In the genomic region with DNA sequence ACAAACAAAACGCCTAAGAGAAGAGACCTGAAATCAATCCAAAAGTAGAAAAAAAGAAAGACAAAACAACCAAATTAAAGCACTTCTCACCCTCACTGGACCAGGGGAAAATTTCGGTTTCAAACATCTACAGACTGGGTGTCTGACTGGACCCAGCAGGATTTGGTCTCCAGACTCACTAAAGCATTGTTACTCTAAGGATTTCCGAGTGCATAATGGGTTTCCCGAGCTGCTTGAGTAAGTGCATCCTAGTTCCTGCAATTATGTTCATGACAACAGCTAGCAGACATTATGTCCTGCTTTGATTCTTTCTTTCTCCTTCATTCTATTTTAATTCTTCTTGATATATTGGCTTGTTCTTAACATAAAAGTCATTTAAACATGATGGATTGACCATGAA, we compare ENCODE assay signal across 19 cellular contexts. TPM values are rescaled to one million over a fixed set of nuclear protein-coding genes. Genes with fewer than 3 reads are reported as not detected.
DNase-seq lines count a peak whose midpoint lies in the region; ATAC-seq and TF ChIP-seq lines count a peak whose summit lies in the region.
"Had no signal": no experiment of that assay in that cellular context is flagged by ENCODE, and none has a peak within 500 bp of the region (broad histone marks: within the 10 kb centered on the region; RNA-seq: fewer than 3 reads in every experiment).

No MANE protein-coding gene starts in this region.

- H3K27ac Mint-ChIP-seq in nephron = peak overlapping the region in 2 of 3 experiments; percentile 6 to 75
- H3K27ac Mint-ChIP-seq: CD8-positive, alpha-beta T cell; type B pancreatic cell had no signal

- WGBS in SK-N-SH (ENCODE audit: low lambda C conversion rate) = 36% methylated on average over 4 of the region's 4 CpGs
- WGBS in esophagus muscularis mucosa = 61% methylated on average over 4 of the region's 4 CpGs

- H3K9me3 ChIP-seq in SK-N-SH = no peaks in the 10 kb centered on the region
- no peaks in the 10 kb centered on the region for H3K9me3 ChIP-seq in esophagus muscularis mucosa
- H3K9me3 ChIP-seq in uterus = no peaks in the 10 kb centered on the region
- H3K9me3 ChIP-seq: mucosa of descending colon, SJSA1 had no signal

- H2AFZ ChIP-seq in SK-N-SH (ENCODE audit: low read depth) = peak overlapping the region; percentile 52; the same call in 1 of the 2 replicates

- H3K9ac ChIP-seq in SK-N-SH = no peak overlapping the region

- no peak for ATAC-seq in SK-N-SH treated with all-trans-retinoic acid at 6 μM for 48 hours
- no peak for ATAC-seq in GM18873 (IDR thresholded peaks at IDR 0.05; ENCODE audit: low FRiP score, unreplicated experiment)
- no peak for ATAC-seq in sciatic nerve
- ATAC-seq: CD8-positive, alpha-beta T cell; mucosa of descending colon had no signal

- TF ChIP-seq EP300 in SK-N-SH (IDR thresholded peaks at IDR 0.05; ENCODE audit: borderline replicate concordance in 1 of 2, low read depth in 1 of 2, low read length in 1 of 2) (no peak), esophagus muscularis mucosa (IDR thresholded peaks at IDR 0.05) (no peak)

- no peaks in the 10 kb centered on the region for H3K79me2 ChIP-seq in SK-N-SH (ENCODE audit: insufficient read depth)

- H3K4me1 Mint-ChIP-seq in nephron = peaks cover 35% of the 10 kb centered on the region
- H3K4me1 Mint-ChIP-seq: central memory CD8-positive, alpha-beta T cell had no signal

- no peak for TF ChIP-seq CTCF in SK-N-SH (IDR thresholded peaks at IDR 0.05)
- no peak for TF ChIP-seq CTCF in esophagus muscularis mucosa (IDR thresholded peaks at IDR 0.05)
- TF ChIP-seq CTCF in nephron (IDR thresholded peaks at IDR 0.05; ENCODE audit: unreplicated experiment in 3 of 3) = no peak
- no peak for TF ChIP-seq CTCF in uterus (IDR thresholded peaks at IDR 0.05)

- DNase-seq in SK-N-SH = no peak
- no peak for DNase-seq in esophagus muscularis mucosa (ENCODE audit: extremely low spot score)
- DNase-seq in uterus = no peak
- no peak for DNase-seq in C1 segment of cervical spinal cord (lab: John Stamatoyannopoulos, UW)
- DNase-seq in sciatic nerve (ENCODE audit: low spot score) = no peak
- DNase-seq: ACHN; activated effector memory CD4-positive, alpha-beta T cell treated with Interleukin-2 at 50 U/mL for 16 hours; amniotic stem cell; CD8-positive, alpha-beta T cell; DND-41; effector memory CD4-positive, alpha-beta T cell; mucosa of descending colon; occipital lobe had no signal

- H3K4me1 ChIP-seq in SK-N-SH (ENCODE audit: control insufficient read depth in 1 of 2, insufficient read depth in 2 of 2, low read depth in 1 of 2, low read length in 1 of 2) = peaks cover 3 to 15% of the 10 kb centered on the region in 2 experiments; a peak in 1 of 4 replicates
- peaks cover 0 to 18% (median 4%) of the 10 kb centered on the region in 4 donors for H3K4me1 ChIP-seq in esophagus muscularis mucosa
- peaks cover 0 to 7% of the 10 kb centered on the region in 2 donors for H3K4me1 ChIP-seq in uterus

- H3K27ac ChIP-seq in SK-N-SH (ENCODE audit: low read depth in 2 of 2, low read length in 1 of 2) (peak overlapping the region in 1 of 2 experiments; percentile 20; a peak in 1 of 4 replicates), esophagus muscularis mucosa (replicated peaks in 1 of 4) (peak overlapping the region; percentile 40 to 54 (median 48)), uterus (peak overlapping the region; percentile 49 to 73)
- H3K27ac ChIP-seq: SJSA1 had no signal

- POLR2A ChIA-PET in SK-N-SH (lab: Yijun Ruan, JAX) = no interaction called here

- no peaks in the 10 kb centered on the region for H3K9me2 ChIP-seq in SK-N-SH

- no peak for TF ChIP-seq RAD21 in SK-N-SH (IDR thresholded peaks at IDR 0.05; ENCODE audit: low read length)

- H3K27me3 ChIP-seq in SK-N-SH (ENCODE audit: insufficient read depth) (no peaks in the 10 kb centered on the region), esophagus muscularis mucosa (no peaks in the 10 kb centered on the region), uterus (no peaks in the 10 kb centered on the region)
- H3K27me3 ChIP-seq: SJSA1 had no signal

- H3K9me3 Mint-ChIP-seq in nephron = no peaks in the 10 kb centered on the region
- H3K9me3 Mint-ChIP-seq: central memory CD8-positive, alpha-beta T cell; type B pancreatic cell had no signal

- H3K4me2 ChIP-seq in SK-N-SH = no peak overlapping the region

- H3K36me3 Mint-ChIP-seq in nephron (ENCODE audit: low read depth) = no peaks in the 10 kb centered on the region
- H3K36me3 Mint-ChIP-seq: CD8-positive, alpha-beta T cell; type B pancreatic cell had no signal

- H3F3A ChIP-seq in SK-N-SH (replicated peaks; ENCODE audit: insufficient read depth) = peaks cover 9% of the 10 kb centered on the region

- no peaks in the 10 kb centered on the region for H4K20me1 ChIP-seq in SK-N-SH (ENCODE audit: insufficient read depth)

- H3K4me3 ChIP-seq in SK-N-SH (ENCODE audit: low read depth in 2 of 2, low read length in 1 of 2) (no peak overlapping the region), esophagus muscularis mucosa (no peak overlapping the region), uterus (no peak overlapping the region)
- H3K4me3 ChIP-seq: mucosa of descending colon, SJSA1 had no signal

- no peaks in the 10 kb centered on the region for H3K36me3 ChIP-seq in SK-N-SH (replicated peaks in 1 of 2; ENCODE audit: control insufficient read depth in 1 of 2, insufficient read depth in 2 of 2, low read length in 1 of 2)
- H3K36me3 ChIP-seq in esophagus muscularis mucosa = no peaks in the 10 kb centered on the region
- H3K36me3 ChIP-seq in uterus = no peaks in the 10 kb centered on the region
- H3K36me3 ChIP-seq: SJSA1 had no signal

- no peak for TF ChIP-seq POLR2A in esophagus muscularis mucosa (IDR thresholded peaks at IDR 0.05; ENCODE audit: low read depth)
- no peak for TF ChIP-seq POLR2A in uterus (IDR thresholded peaks at IDR 0.05)

- intact Hi-C loops in esophagus muscularis mucosa (cut with DNase I) (no loop called here), uterus (cut with DNase I; ENCODE audit: low total_unique reads) (no loop called here), sciatic nerve (cut with DNase I) (no loop called here)

- CTCF ChIA-PET in SK-N-SH (lab: Yijun Ruan, JAX) = interaction anchor here (0.6 to 2.8 kb wide), 2 partner anchors 17 to 52 kb away, joined by 3 to 8 read pairs; a partner anchor contains a TSS

- no peak overlapping the region for H3K4me3 Mint-ChIP-seq in nephron
- H3K4me3 Mint-ChIP-seq: CD8-positive, alpha-beta T cell; central memory CD8-positive, alpha-beta T cell; type B pancreatic cell had no signal

- no peaks in the 10 kb centered on the region for H3K27me3 Mint-ChIP-seq in nephron (ENCODE audit: low read depth)
- H3K27me3 Mint-ChIP-seq: central memory CD8-positive, alpha-beta T cell; type B pancreatic cell had no signal

TF ChIP-seq in SK-N-SH, 30 proteins besides CTCF, POLR2A, EP300 and RAD21:
- TF ChIP-seq, protein P1, sequence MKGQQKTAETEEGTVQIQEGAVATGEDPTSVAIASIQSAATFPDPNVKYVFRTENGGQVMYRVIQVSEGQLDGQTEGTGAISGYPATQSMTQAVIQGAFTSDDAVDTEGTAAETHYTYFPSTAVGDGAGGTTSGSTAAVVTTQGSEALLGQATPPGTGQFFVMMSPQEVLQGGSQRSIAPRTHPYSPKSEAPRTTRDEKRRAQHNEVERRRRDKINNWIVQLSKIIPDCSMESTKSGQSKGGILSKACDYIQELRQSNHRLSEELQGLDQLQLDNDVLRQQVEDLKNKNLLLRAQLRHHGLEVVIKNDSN (IDR thresholded peaks at IDR 0.05; ENCODE audit: borderline replicate concordance, low read depth) = no peak
- TF ChIP-seq YY1 (IDR thresholded peaks at IDR 0.05; ENCODE audit: low read depth) = no peak

TF ChIP-seq in SK-N-SH treated with all-trans-retinoic acid at 6 μM for 48 hours, 23 proteins besides CTCF, POLR2A, EP300 and RAD21:
- no peak for TF ChIP-seq ZFP30 (CRISPR knock-in tag; IDR thresholded peaks at IDR 0.05)
- TF ChIP-seq, protein P2, sequence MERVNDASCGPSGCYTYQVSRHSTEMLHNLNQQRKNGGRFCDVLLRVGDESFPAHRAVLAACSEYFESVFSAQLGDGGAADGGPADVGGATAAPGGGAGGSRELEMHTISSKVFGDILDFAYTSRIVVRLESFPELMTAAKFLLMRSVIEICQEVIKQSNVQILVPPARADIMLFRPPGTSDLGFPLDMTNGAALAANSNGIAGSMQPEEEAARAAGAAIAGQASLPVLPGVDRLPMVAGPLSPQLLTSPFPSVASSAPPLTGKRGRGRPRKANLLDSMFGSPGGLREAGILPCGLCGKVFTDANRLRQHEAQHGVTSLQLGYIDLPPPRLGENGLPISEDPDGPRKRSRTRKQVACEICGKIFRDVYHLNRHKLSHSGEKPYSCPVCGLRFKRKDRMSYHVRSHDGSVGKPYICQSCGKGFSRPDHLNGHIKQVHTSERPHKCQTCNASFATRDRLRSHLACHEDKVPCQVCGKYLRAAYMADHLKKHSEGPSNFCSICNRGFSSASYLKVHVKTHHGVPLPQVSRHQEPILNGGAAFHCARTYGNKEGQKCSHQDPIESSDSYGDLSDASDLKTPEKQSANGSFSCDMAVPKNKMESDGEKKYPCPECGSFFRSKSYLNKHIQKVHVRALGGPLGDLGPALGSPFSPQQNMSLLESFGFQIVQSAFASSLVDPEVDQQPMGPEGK (CRISPR knock-in tag; IDR thresholded peaks at IDR 0.05; ENCODE audit: borderline replicate concordance) = no peak
- no peak for TF ChIP-seq ARNTL (CRISPR knock-in tag; IDR thresholded peaks at IDR 0.05; ENCODE audit: borderline replicate concordance, low read depth)
- TF ChIP-seq SNAI2 (CRISPR knock-in tag; IDR thresholded peaks at IDR 0.05) = no peak
- TF ChIP-seq ZNF8 (CRISPR knock-in tag; IDR thresholded peaks at IDR 0.05) = no peak
- no peak for TF ChIP-seq ZC3H10 (CRISPR knock-in tag; IDR thresholded peaks at IDR 0.05)
- TF ChIP-seq ISL1 (CRISPR knock-in tag; IDR thresholded peaks at IDR 0.05) = no peak
- no peak for TF ChIP-seq ZNF70 (CRISPR knock-in tag; IDR thresholded peaks at IDR 0.05)

RNA-seq across cellular contexts. Expression of a gene that starts 51.8 kb away (rescaled TPM):
- 80.0 and 111 TPM in 2 replicates for polyA plus RNA-seq in SK-N-SH (2012; rRNA removed)
- polyA plus RNA-seq in SK-N-SH (2012; cell fraction: cytosol; rRNA removed) = 150 and 225 TPM in 2 replicates
- polyA plus RNA-seq in SK-N-SH (2012; cell fraction: nucleus; rRNA removed) = 26.5 and 70.6 TPM in 2 replicates
- total RNA-seq in esophagus muscularis mucosa = 10 to 100 TPM; 26.6 to 41.9 (median 30.7) TPM
- 100 to 1,000 TPM in 1 of 4 donors, 10 to 100 TPM in 3; 36.1 to 104 (median 65.8) TPM for total RNA-seq in uterus
- 56.2 TPM for total RNA-seq in sciatic nerve
